ENCODE assay signal across 27 cellular contexts in genomic region chr19:46906221-46906620, GRCh38.
"Had no signal": no experiment of that assay in that cellular context is flagged by ENCODE, and none has a peak within 500 bp of the region (broad histone marks: within the 10 kb centered on the region; RNA-seq: fewer than 3 reads in every experiment).

No MANE protein-coding gene starts in this region.

- H3K4me3 ChIP-seq: esophagus muscularis mucosa, left lung, testis, upper lobe of left lung had no signal

- DNase-seq: activated CD4-positive, alpha-beta T cell treated with anti-CD3 and anti-CD28 coated beads, Interleukin-2, amount 10 ng/mL, durations not matched to agents 7 days and 5 days; activated CD4-positive, CD25-positive, alpha-beta regulatory T cell treated with anti-CD3 and anti-CD28 coated beads, Interleukin-2, amount 50 U/mL, for 72 hours; activated CD8-positive, alpha-beta memory T cell treated with anti-CD3 and anti-CD28 coated beads, Interleukin-2, amount 50 U/mL, for 4 hours; activated naive CD4-positive, alpha-beta T cell; activated naive CD8-positive, alpha-beta T cell treated with anti-CD3 and anti-CD28 coated beads, Interleukin-2, amount 10 ng/mL, durations not matched to agents 7 days and 5 days; activated T-cell treated with anti-CD3 and anti-CD28 coated beads, Interleukin-2, amount 50 U/mL, for 24 hours; amygdala; caudate nucleus; effector memory CD4-positive, alpha-beta T cell; glutamatergic neuron; hippocampal formation; kidney glomerular epithelial cell; left lung; mammary epithelial cell; small intestine; stimulated activated CD4-positive, alpha-beta T cell treated with anti-CD3 and anti-CD28 coated beads, Interleukin-15, amount 100 ng/mL, for 24 hours; stimulated activated naive CD4-positive, alpha-beta T cell; testis; upper lobe of left lung; WERI-Rb-1 had no signal

- H3K36me3 Mint-ChIP-seq: natural killer cell treated with Interleukin-12 subunit alpha and Interleukin-12 subunit beta and Interleukin-15 and Interleukin-18, amount 100 ng/mL, for 72 hours had no signal

- H3K27ac Mint-ChIP-seq: activated CD4-positive, alpha-beta T cell treated with anti-CD3 and anti-CD28 coated beads, Interleukin-2, amount 10 ng/mL, durations not matched to agents 7 days and 5 days; activated naive CD8-positive, alpha-beta T cell treated with anti-CD3 and anti-CD28 coated beads, Interleukin-2, amount 10 ng/mL, durations not matched to agents 7 days and 5 days; activated T-cell treated with anti-CD3 and anti-CD28 coated beads, Interleukin-2, amount 50 U/mL, for 24 hours; activated T-helper 2 cell treated with anti-CD3 and anti-CD28 coated beads, Interferon-gamma antibody, Interleukin-2, Interleukin-4, amounts not matched to agents 10 μg/mL and 5 μg/mL and 100 μg/mL, durations not matched to agents 14 hours and 24 hours and 36 hours; natural killer cell treated with Interleukin-12 subunit alpha and Interleukin-12 subunit beta and Interleukin-15 and Interleukin-18, amount 100 ng/mL, for 72 hours; T-helper 2 cell treated with Interferon-gamma antibody and Interleukin-4, amounts not matched to agents 5 μg/mL and 100 μg/mL, for 36 hours had no signal

- H3K36me3 ChIP-seq: esophagus muscularis mucosa, left lung, neutrophil, upper lobe of left lung, WERI-Rb-1 had no signal

- ATAC-seq: left lung; natural killer cell treated with Interleukin-12 subunit alpha and Interleukin-12 subunit beta and Interleukin-15 and Interleukin-18, amount 100 ng/mL, for 72 hours; sciatic nerve; SK-N-SH treated with all-trans-retinoic acid at 6 μM for 48 hours had no signal

- H3K27me3 Mint-ChIP-seq: activated CD4-positive, alpha-beta T cell treated with anti-CD3 and anti-CD28 coated beads, Interleukin-2, amount 10 ng/mL, durations not matched to agents 7 days and 5 days; activated naive CD8-positive, alpha-beta T cell treated with anti-CD3 and anti-CD28 coated beads, Interleukin-2, amount 10 ng/mL, durations not matched to agents 7 days and 5 days; activated T-cell treated with anti-CD3 and anti-CD28 coated beads, Interleukin-2, amount 50 U/mL, for 24 hours; natural killer cell treated with Interleukin-12 subunit alpha and Interleukin-12 subunit beta and Interleukin-15 and Interleukin-18, amount 100 ng/mL, for 72 hours had no signal

- H3K27ac ChIP-seq: esophagus muscularis mucosa, left lung, neutrophil, WERI-Rb-1 had no signal

- H3K9me3 ChIP-seq: esophagus muscularis mucosa, left lung, neutrophil, testis, upper lobe of left lung had no signal

- H3K9me3 Mint-ChIP-seq: activated CD4-positive, alpha-beta T cell treated with anti-CD3 and anti-CD28 coated beads, Interleukin-2, amount 10 ng/mL, durations not matched to agents 7 days and 5 days; activated naive CD8-positive, alpha-beta T cell treated with anti-CD3 and anti-CD28 coated beads, Interleukin-2, amount 10 ng/mL, durations not matched to agents 7 days and 5 days; activated T-cell treated with anti-CD3 and anti-CD28 coated beads, Interleukin-2, amount 50 U/mL, for 24 hours; activated T-helper 2 cell treated with anti-CD3 and anti-CD28 coated beads, Interferon-gamma antibody, Interleukin-2, Interleukin-4, amounts not matched to agents 10 μg/mL and 5 μg/mL and 100 μg/mL, durations not matched to agents 14 hours and 24 hours and 36 hours; natural killer cell treated with Interleukin-12 subunit alpha and Interleukin-12 subunit beta and Interleukin-15 and Interleukin-18, amount 100 ng/mL, for 72 hours; T-helper 2 cell treated with Interferon-gamma antibody and Interleukin-4, amounts not matched to agents 5 μg/mL and 100 μg/mL, for 36 hours had no signal

- H3K27me3 ChIP-seq: esophagus muscularis mucosa, left lung, neutrophil, testis, upper lobe of left lung had no signal

- H3K4me3 Mint-ChIP-seq: activated CD4-positive, alpha-beta T cell treated with anti-CD3 and anti-CD28 coated beads, Interleukin-2, amount 10 ng/mL, durations not matched to agents 7 days and 5 days; activated naive CD8-positive, alpha-beta T cell treated with anti-CD3 and anti-CD28 coated beads, Interleukin-2, amount 10 ng/mL, durations not matched to agents 7 days and 5 days; activated T-cell treated with anti-CD3 and anti-CD28 coated beads, Interleukin-2, amount 50 U/mL, for 24 hours; natural killer cell treated with Interleukin-12 subunit alpha and Interleukin-12 subunit beta and Interleukin-15 and Interleukin-18, amount 100 ng/mL, for 72 hours; T-helper 2 cell treated with Interferon-gamma antibody and Interleukin-4, amounts not matched to agents 5 μg/mL and 100 μg/mL, for 36 hours had no signal
